Comparison of ENCODE assay signal across 13 cellular contexts in genomic region chr10:110845756-110846620, GRCh38. TPM values are rescaled to one million over a fixed set of nuclear protein-coding genes. Genes with fewer than 3 reads are reported as not detected.
DNase-seq lines count a peak whose midpoint lies in the region; ATAC-seq and TF ChIP-seq lines count a peak whose summit lies in the region.
"Had no signal": no experiment of that assay in that cellular context is flagged by ENCODE, and none has a peak within 500 bp of the region (broad histone marks: within the 10 kb centered on the region; RNA-seq: fewer than 3 reads in every experiment).

No MANE protein-coding gene starts in this region.

- peaks cover 79% of the 10 kb centered on the region for H3K4me1 Mint-ChIP-seq in stimulated activated effector memory CD8-positive, alpha-beta T cell treated with anti-CD3 and anti-CD28 coated beads, Interleukin-12 subunit alpha, Interleukin-12 subunit beta, amount 100 ng/mL, for 72 hours
- peaks cover 77 to 98% (median 83%) of the 10 kb centered on the region in 3 donors for H3K4me1 Mint-ChIP-seq in CD8-positive, alpha-beta memory T cell

- DNase-seq in NCI-H2171 treated with DMSO at 0.1 percent for 48 hours (lab: John Stamatoyannopoulos, UW) (peak; percentile 42), NCI-H2171 (lab: John Stamatoyannopoulos, UW) (no peak), NCI-H1436 treated with DMSO at 0.1 percent for 48 hours (lab: John Stamatoyannopoulos, UW) (peak; percentile 89), hepatocyte (ENCODE audit: low spot score) (peak; percentile 72), NCI-H187 treated with DMSO at 0.1 percent for 48 hours (lab: John Stamatoyannopoulos, UW) (no peak)
- no peak for DNase-seq in stimulated activated effector memory CD8-positive, alpha-beta T cell treated with anti-CD3 and anti-CD28 coated beads, Interleukin-12 subunit alpha, Interleukin-12 subunit beta, amount 100 ng/mL, for 72 hours (ENCODE audit: low spot score in 2 of 2)
- DNase-seq in CD8-positive, alpha-beta memory T cell: no peak
- DNase-seq: activated CD4-positive, alpha-beta memory T cell treated with anti-CD3 and anti-CD28 coated beads for 36 hours; heart right ventricle; Karpas-422 had no signal

- no peaks in the 10 kb centered on the region for H3K27me3 ChIP-seq in hepatocyte
- no peaks in the 10 kb centered on the region for H3K27me3 ChIP-seq in CD8-positive, alpha-beta memory T cell (ENCODE audit: insufficient read depth, low read length, poor library complexity, severe bottlenecking)
- H3K27me3 ChIP-seq: heart right ventricle had no signal

- ATAC-seq in stimulated activated effector memory CD8-positive, alpha-beta T cell treated with anti-CD3 and anti-CD28 coated beads, Interleukin-12 subunit alpha, Interleukin-12 subunit beta, amount 100 ng/mL, for 72 hours: no peak
- ATAC-seq in GM18868 (IDR thresholded peaks at IDR 0.05; ENCODE audit: unreplicated experiment): no peak

- no peaks in the 10 kb centered on the region for H3K9me2 ChIP-seq in hepatocyte (replicated peaks; ENCODE audit: insufficient read depth)

- H3K27me3 Mint-ChIP-seq in CD8-positive, alpha-beta memory T cell: peaks cover 0 to 3% of the 10 kb centered on the region in 2 donors
- H3K27me3 Mint-ChIP-seq: activated CD4-positive, alpha-beta memory T cell treated with anti-CD3 and anti-CD28 coated beads for 36 hours; activated naive CD8-positive, alpha-beta T cell; dendritic cell treated with granulocyte-macrophage colony-stimulating factor and Interleukin-4, amounts not matched to agents 40 ng/mL and 50 ng/mL, for 4 days had no signal

- no peaks in the 10 kb centered on the region for H4K20me1 ChIP-seq in hepatocyte (ENCODE audit: insufficient read depth, poor library complexity, severe bottlenecking)

- no peaks in the 10 kb centered on the region for H3K9me3 Mint-ChIP-seq in stimulated activated effector memory CD8-positive, alpha-beta T cell treated with anti-CD3 and anti-CD28 coated beads, Interleukin-12 subunit alpha, Interleukin-12 subunit beta, amount 100 ng/mL, for 72 hours
- no peaks in the 10 kb centered on the region for H3K9me3 Mint-ChIP-seq in CD8-positive, alpha-beta memory T cell
- H3K9me3 Mint-ChIP-seq: activated CD4-positive, alpha-beta memory T cell treated with anti-CD3 and anti-CD28 coated beads for 36 hours; dendritic cell treated with granulocyte-macrophage colony-stimulating factor and Interleukin-4, amounts not matched to agents 40 ng/mL and 50 ng/mL, for 4 days had no signal

- no peaks in the 10 kb centered on the region for H3K9me3 ChIP-seq in hepatocyte (ENCODE audit: low read depth)
- H3K9me3 ChIP-seq in CD8-positive, alpha-beta memory T cell (ENCODE audit: low read length): no peaks in the 10 kb centered on the region
- H3K9me3 ChIP-seq: heart right ventricle had no signal

- H3K4me3 Mint-ChIP-seq in stimulated activated effector memory CD8-positive, alpha-beta T cell treated with anti-CD3 and anti-CD28 coated beads, Interleukin-12 subunit alpha, Interleukin-12 subunit beta, amount 100 ng/mL, for 72 hours: no peak overlapping the region
- H3K4me3 Mint-ChIP-seq in CD8-positive, alpha-beta memory T cell: no peak overlapping the region
- H3K4me3 Mint-ChIP-seq: activated CD4-positive, alpha-beta memory T cell treated with anti-CD3 and anti-CD28 coated beads for 36 hours; activated naive CD8-positive, alpha-beta T cell; dendritic cell treated with granulocyte-macrophage colony-stimulating factor and Interleukin-4, amounts not matched to agents 40 ng/mL and 50 ng/mL, for 4 days had no signal

- H3K79me2 ChIP-seq in hepatocyte: no peaks in the 10 kb centered on the region

- CTCF ChIA-PET in CD8-positive, alpha-beta memory T cell (lab: Charles Lee): interaction anchor here (1.2 to 2.5 kb wide), 3 partner anchors 12 to 48 kb away, joined by 4 to 7 read pairs (median 6); no protein-coding TSS in a partner anchor

- POLR2A ChIA-PET in CD8-positive, alpha-beta memory T cell (lab: Charles Lee): interaction anchor here (0.9 to 1.7 kb wide), 2 partner anchors 14 to 26 kb away, joined by 3 to 6 read pairs; partner anchors contain the start of gene PDCD4

- peak overlapping the region; percentile 66 for H3K27ac Mint-ChIP-seq in stimulated activated effector memory CD8-positive, alpha-beta T cell treated with anti-CD3 and anti-CD28 coated beads, Interleukin-12 subunit alpha, Interleukin-12 subunit beta, amount 100 ng/mL, for 72 hours
- H3K27ac Mint-ChIP-seq in CD8-positive, alpha-beta memory T cell: peak overlapping the region in 3 of 8 donors; percentile 22 to 63 (median 36)
- H3K27ac Mint-ChIP-seq: activated CD4-positive, alpha-beta memory T cell treated with anti-CD3 and anti-CD28 coated beads for 36 hours had no signal

- H3K36me3 Mint-ChIP-seq in stimulated activated effector memory CD8-positive, alpha-beta T cell treated with anti-CD3 and anti-CD28 coated beads, Interleukin-12 subunit alpha, Interleukin-12 subunit beta, amount 100 ng/mL, for 72 hours: peaks cover 6% of the 10 kb centered on the region
- no peaks in the 10 kb centered on the region for H3K36me3 Mint-ChIP-seq in CD8-positive, alpha-beta memory T cell
- H3K36me3 Mint-ChIP-seq: activated CD4-positive, alpha-beta memory T cell treated with anti-CD3 and anti-CD28 coated beads for 36 hours had no signal

- 74% methylated on average over 3 of the region's 3 CpGs for WGBS in hepatocyte (ENCODE audit: low lambda C conversion rate, missing lambda C conversion rate)

- H3K27ac ChIP-seq in hepatocyte: peak overlapping the region; percentile 84
- H3K27ac ChIP-seq in CD8-positive, alpha-beta memory T cell (ENCODE audit: low read depth, low read length): no peak overlapping the region
- H3K27ac ChIP-seq: heart right ventricle had no signal

- peak overlapping the region; percentile 37 for H3K4me2 ChIP-seq in hepatocyte

- TF ChIP-seq CTCF in hepatocyte (IDR thresholded peaks at IDR 0.05; ENCODE audit: poor library complexity): no peak

- H3K36me3 ChIP-seq in hepatocyte (replicated peaks; ENCODE audit: insufficient read depth, low read depth): no peaks in the 10 kb centered on the region
- H3K36me3 ChIP-seq in CD8-positive, alpha-beta memory T cell (ENCODE audit: insufficient read depth, low read length): no peaks in the 10 kb centered on the region
- H3K36me3 ChIP-seq: heart right ventricle had no signal

- H3K4me3 ChIP-seq in hepatocyte: no peak overlapping the region
- no peak overlapping the region for H3K4me3 ChIP-seq in CD8-positive, alpha-beta memory T cell (ENCODE audit: low read length)
- H3K4me3 ChIP-seq: heart right ventricle had no signal

- peaks cover 56% of the 10 kb centered on the region for H3K4me1 ChIP-seq in hepatocyte (ENCODE audit: insufficient read depth)
- H3K4me1 ChIP-seq in CD8-positive, alpha-beta memory T cell (ENCODE audit: insufficient read depth, low read length): peaks cover 65% of the 10 kb centered on the region

- H2AFZ ChIP-seq in hepatocyte: no peak overlapping the region

RNA-seq across cellular contexts. Expression of gene PDCD4, which starts 25.7 kb away (rescaled TPM):
- total RNA-seq in hepatocyte: 246 and 315 TPM in 2 replicates
- polyA plus RNA-seq in hepatocyte: 791 and 862 TPM in 2 replicates
- 10 to 100 TPM; 88.4 to 96.1 TPM for total RNA-seq in CD8-positive, alpha-beta memory T cell
- 540 TPM for polyA plus RNA-seq in CD8-positive, alpha-beta memory T cell

Comparison
In these comparisons a context has a peak if more than half of its experiments do, and no peak if none do; other contexts are left out.
1. DNase-seq: peak in NCI-H2171 treated with DMSO at 0.1 percent for 48 hours (single experiment), NCI-H1436 treated with DMSO at 0.1 percent for 48 hours (single experiment) and hepatocyte (single experiment); none in NCI-H2171 (single experiment), stimulated activated effector memory CD8-positive, alpha-beta T cell treated with anti-CD3 and anti-CD28 coated beads, Interleukin-12 subunit alpha, Interleukin-12 subunit beta, amount 100 ng/mL, for 72 hours (0 of 2), NCI-H187 treated with DMSO at 0.1 percent for 48 hours (single experiment) and CD8-positive, alpha-beta memory T cell (0 of 5).